In the genomic region with DNA sequence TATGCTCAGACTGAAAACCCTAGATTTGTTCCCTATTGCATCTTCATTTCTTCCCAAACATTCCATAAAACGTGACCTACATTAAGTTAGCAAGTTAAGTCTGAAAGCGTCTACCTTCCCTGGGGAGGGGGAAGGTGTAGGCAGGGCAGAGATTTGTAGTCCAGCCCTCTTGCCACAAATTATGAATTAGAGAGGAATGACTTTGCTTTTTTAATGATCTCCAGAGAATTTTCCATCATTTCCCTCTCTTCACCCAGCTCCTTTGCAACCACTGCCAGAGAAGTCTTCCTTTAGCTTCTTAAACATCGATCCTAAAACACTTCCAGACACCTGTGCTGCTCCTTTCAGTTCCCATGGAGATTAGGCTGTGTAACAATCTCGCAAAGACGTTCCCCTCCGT, we compare ENCODE assay signal across 1 cellular context.
TF ChIP-seq lines count a peak whose summit lies in the region.

No MANE protein-coding gene starts in this region.

TF ChIP-seq in H1, 55 proteins besides CTCF, POLR2A, EP300 and RAD21:
- TF ChIP-seq CBX8 (IDR thresholded peaks at IDR 0.05; ENCODE audit: borderline replicate concordance, low read depth, low read length) = no peak
- no peak for TF ChIP-seq KDM4A (IDR thresholded peaks at IDR 0.05; ENCODE audit: low read depth, low read length, severe bottlenecking)
- no peak for TF ChIP-seq ZNF274 (IDR thresholded peaks at IDR 0.05; ENCODE audit: borderline replicate concordance, extremely low read depth, low read length)
- TF ChIP-seq HDAC2 (IDR thresholded peaks at IDR 0.05; ENCODE audit: borderline replicate concordance in 1 of 2, low read depth in 2 of 2, low read length in 2 of 2) = no peak
- TF ChIP-seq RFX5 (IDR thresholded peaks at IDR 0.05; ENCODE audit: borderline replicate concordance, low read depth, low read length) = no peak
- TF ChIP-seq, protein P1, sequence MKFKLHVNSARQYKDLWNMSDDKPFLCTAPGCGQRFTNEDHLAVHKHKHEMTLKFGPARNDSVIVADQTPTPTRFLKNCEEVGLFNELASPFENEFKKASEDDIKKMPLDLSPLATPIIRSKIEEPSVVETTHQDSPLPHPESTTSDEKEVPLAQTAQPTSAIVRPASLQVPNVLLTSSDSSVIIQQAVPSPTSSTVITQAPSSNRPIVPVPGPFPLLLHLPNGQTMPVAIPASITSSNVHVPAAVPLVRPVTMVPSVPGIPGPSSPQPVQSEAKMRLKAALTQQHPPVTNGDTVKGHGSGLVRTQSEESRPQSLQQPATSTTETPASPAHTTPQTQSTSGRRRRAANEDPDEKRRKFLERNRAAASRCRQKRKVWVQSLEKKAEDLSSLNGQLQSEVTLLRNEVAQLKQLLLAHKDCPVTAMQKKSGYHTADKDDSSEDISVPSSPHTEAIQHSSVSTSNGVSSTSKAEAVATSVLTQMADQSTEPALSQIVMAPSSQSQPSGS (IDR thresholded peaks at IDR 0.05; ENCODE audit: low read length) = no peak
